In genomic region chr7:7276151-7276550, GRCh38 we compare ENCODE assay signal across 27 cellular contexts.
DNase-seq lines count a peak whose midpoint lies in the region; ATAC-seq and TF ChIP-seq lines count a peak whose summit lies in the region.
"Had no signal": no experiment of that assay in that cellular context is flagged by ENCODE, and none has a peak within 500 bp of the region (broad histone marks: within the 10 kb centered on the region; RNA-seq: fewer than 3 reads in every experiment).

No MANE protein-coding gene starts in this region.

- H3K4me1 Mint-ChIP-seq in stimulated activated naive B cell treated with anti-CD40 and anti-IgM and Interleukin-4, amounts not matched to agents 10 μg/mL and 1 μg/mL and 100 μg/mL, for 72 hours: peaks cover 10 to 12% of the 10 kb centered on the region in 2 donors
- H3K4me1 Mint-ChIP-seq: activated CD4-positive, alpha-beta T cell treated with anti-CD3 and anti-CD28 coated beads, Interleukin-2, amount 10 ng/mL, durations not matched to agents 24 days and 14 days; nephron had no signal

- no peaks in the 10 kb centered on the region for H3K36me3 ChIP-seq in breast epithelium
- H3K36me3 ChIP-seq: colonic mucosa, esophagus squamous epithelium, right lobe of liver, thyroid gland had no signal

- H3K4me1 ChIP-seq in breast epithelium: no peaks in the 10 kb centered on the region
- H3K4me1 ChIP-seq: colonic mucosa, right lobe of liver, thyroid gland had no signal

- no peak overlapping the region for H3K27ac Mint-ChIP-seq in stimulated activated naive B cell treated with anti-CD40 and anti-IgM and Interleukin-4, amounts not matched to agents 10 μg/mL and 1 μg/mL and 100 μg/mL, for 72 hours
- H3K27ac Mint-ChIP-seq: activated CD4-positive, alpha-beta T cell treated with anti-CD3 and anti-CD28 coated beads, Interleukin-2, amount 10 ng/mL, durations not matched to agents 24 days and 14 days; CD8-positive, alpha-beta T cell; nephron; T-helper 2 cell treated with Interferon-gamma antibody and Interleukin-4, amounts not matched to agents 5 μg/mL and 100 μg/mL, for 36 hours had no signal

- TF ChIP-seq CTCF in breast epithelium (IDR thresholded peaks at IDR 0.05): no peak

- no peaks in the 10 kb centered on the region for H3K27me3 Mint-ChIP-seq in stimulated activated naive B cell treated with anti-CD40 and anti-IgM and Interleukin-4, amounts not matched to agents 10 μg/mL and 1 μg/mL and 100 μg/mL, for 72 hours

- no peaks in the 10 kb centered on the region for H3K9me3 ChIP-seq in breast epithelium
- H3K9me3 ChIP-seq: colonic mucosa, esophagus squamous epithelium, right lobe of liver, thyroid gland had no signal

- intact Hi-C loops in breast epithelium (cut with DNase I; ENCODE audit: low total_unique reads): no loop called here

- no peak for TF ChIP-seq POLR2A in breast epithelium (IDR thresholded peaks at IDR 0.05)

- H3K4me3 Mint-ChIP-seq in stimulated activated naive B cell treated with anti-CD40 and anti-IgM and Interleukin-4, amounts not matched to agents 10 μg/mL and 1 μg/mL and 100 μg/mL, for 72 hours: no peak overlapping the region
- H3K4me3 Mint-ChIP-seq: activated CD4-positive, alpha-beta T cell treated with anti-CD3 and anti-CD28 coated beads, Interleukin-2, amount 10 ng/mL, durations not matched to agents 24 days and 14 days; activated T-cell treated with anti-CD3 and anti-CD28 coated beads, Interleukin-2, amount 50 U/mL, for 4 hours; CD8-positive, alpha-beta T cell; nephron; T-helper 2 cell treated with Interferon-gamma antibody and Interleukin-4, amounts not matched to agents 5 μg/mL and 100 μg/mL, for 36 hours had no signal

- peaks cover 0 to 19% of the 10 kb centered on the region in 2 donors for H3K36me3 Mint-ChIP-seq in stimulated activated naive B cell treated with anti-CD40 and anti-IgM and Interleukin-4, amounts not matched to agents 10 μg/mL and 1 μg/mL and 100 μg/mL, for 72 hours
- H3K36me3 Mint-ChIP-seq: CD8-positive, alpha-beta T cell had no signal

- DNase-seq in DMS 273 (lab: John Stamatoyannopoulos, UW; ENCODE audit: unreplicated experiment) (peak; percentile 63), DMS 273 treated with DMSO at 0.1 percent for 48 hours (lab: John Stamatoyannopoulos, UW) (no peak), NCI-H69 (lab: John Stamatoyannopoulos, UW) (peak; percentile 49), fibroblast of peridontal ligament (ENCODE audit: extremely low read depth) (peak; percentile 22), NCI-H2227 (lab: John Stamatoyannopoulos, UW; ENCODE audit: unreplicated experiment) (no peak), NCI-H2081 treated with DMSO at 0.1 percent for 48 hours (lab: John Stamatoyannopoulos, UW) (no peak), breast epithelium (ENCODE audit: low spot score in 2 of 2) (no peak)
- no peak for DNase-seq in stimulated activated naive B cell treated with anti-CD40 and anti-IgM and Interleukin-4, amounts not matched to agents 10 μg/mL and 1 μg/mL and 100 μg/mL, for 72 hours
- DNase-seq: activated CD4-positive, alpha-beta T cell treated with anti-CD3 and anti-CD28 coated beads, Interleukin-2, amount 10 ng/mL, durations not matched to agents 24 days and 14 days; activated T-cell treated with anti-CD3 and anti-CD28 coated beads, Interleukin-2, amount 50 U/mL, for 4 hours; CD8-positive, alpha-beta T cell; colonic mucosa; esophagus squamous epithelium; islet precursor cell; Karpas-422; midbrain; NCI-H1048; NCI-H2029; NCI-H526; right lobe of liver; stimulated activated naive CD8-positive, alpha-beta T cell treated with anti-CD3 and anti-CD28 coated beads, Interleukin-15, Interleukin-2, amounts not matched to agents 100 U/mL and 50 U/mL, for 24 hours had no signal

- peak; percentile 31 to 54 for ATAC-seq in stimulated activated naive B cell treated with anti-CD40 and anti-IgM and Interleukin-4, amounts not matched to agents 10 μg/mL and 1 μg/mL and 100 μg/mL, for 72 hours (replicated peaks)
- ATAC-seq: activated T-cell treated with anti-CD3 and anti-CD28 coated beads, Interleukin-2, amount 50 U/mL, for 4 hours; CD8-positive, alpha-beta T cell; right lobe of liver; SK-N-SH treated with all-trans-retinoic acid at 6 μM for 48 hours; stimulated activated naive CD8-positive, alpha-beta T cell treated with anti-CD3 and anti-CD28 coated beads, Interleukin-15, Interleukin-2, amounts not matched to agents 100 U/mL and 50 U/mL, for 24 hours had no signal

- H3K27ac ChIP-seq in breast epithelium: no peak overlapping the region
- H3K27ac ChIP-seq: 22Rv1, colonic mucosa, right lobe of liver, thyroid gland, VCaP had no signal

- no peaks in the 10 kb centered on the region for H3K9me3 Mint-ChIP-seq in stimulated activated naive B cell treated with anti-CD40 and anti-IgM and Interleukin-4, amounts not matched to agents 10 μg/mL and 1 μg/mL and 100 μg/mL, for 72 hours
- H3K9me3 Mint-ChIP-seq: activated T-cell treated with anti-CD3 and anti-CD28 coated beads, Interleukin-2, amount 50 U/mL, for 4 hours; CD8-positive, alpha-beta T cell had no signal

- H3K4me3 ChIP-seq in breast epithelium: no peak overlapping the region
- H3K4me3 ChIP-seq: colonic mucosa, right lobe of liver, thyroid gland had no signal

- H3K27me3 ChIP-seq in breast epithelium: no peaks in the 10 kb centered on the region
- H3K27me3 ChIP-seq: colonic mucosa, esophagus squamous epithelium, right lobe of liver, thyroid gland had no signal

Comparison
In these comparisons a context has a peak if more than half of its experiments do, and no peak if none do; other contexts are left out.
1. DNase-seq: peak in DMS 273 (single experiment), NCI-H69 (single experiment) and fibroblast of peridontal ligament (single experiment); none in DMS 273 treated with DMSO at 0.1 percent for 48 hours (single experiment), stimulated activated naive B cell treated with anti-CD40 and anti-IgM and Interleukin-4, amounts not matched to agents 10 μg/mL and 1 μg/mL and 100 μg/mL, for 72 hours (single experiment), NCI-H2227 (single experiment), NCI-H2081 treated with DMSO at 0.1 percent for 48 hours (single experiment) and breast epithelium (0 of 2).